Comparison of ENCODE assay signal across 8 cellular contexts in the genomic region with DNA sequence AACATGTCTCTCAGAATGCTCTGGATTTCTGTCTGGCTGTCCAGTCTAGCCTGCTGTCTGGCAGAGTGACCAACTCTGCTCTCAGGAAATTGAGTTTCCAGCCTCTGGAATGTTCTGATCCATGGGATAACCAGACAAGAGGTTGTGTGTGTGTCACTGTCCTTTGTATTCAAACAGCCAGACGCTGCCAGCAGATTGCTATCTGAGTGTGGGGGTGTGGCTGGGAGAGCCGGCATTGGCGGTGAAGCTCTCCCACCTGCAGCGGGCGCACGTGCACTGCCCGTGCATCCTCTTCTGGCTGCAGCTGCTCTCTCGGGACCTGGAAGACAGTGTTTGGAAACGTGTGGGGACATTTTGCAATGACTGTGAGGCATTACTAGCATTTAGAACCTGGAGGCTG. TPM values are rescaled to one million over a fixed set of nuclear protein-coding genes. Genes with fewer than 3 reads are reported as not detected.
DNase-seq lines count a peak whose midpoint lies in the region; ATAC-seq and TF ChIP-seq lines count a peak whose summit lies in the region.

No MANE protein-coding gene starts in this region.

- no peak overlapping the region for H2BK15ac ChIP-seq in mesendoderm (replicated peaks; ENCODE audit: low read depth)

- H2AFZ ChIP-seq in HCT116 (ENCODE audit: low read depth, low read length, poor library complexity, severe bottlenecking), result peak overlapping the region; percentile 67

- peak overlapping the region in 1 of 9 donors; percentile 56 for H3K27ac Mint-ChIP-seq in naive thymus-derived CD4-positive, alpha-beta T cell

- TF ChIP-seq RAD21 in HCT116 (IDR thresholded peaks at IDR 0.05; ENCODE audit: low read depth), result peak; percentile 73

- H3K4ac ChIP-seq in mesendoderm (ENCODE audit: low read depth, low read length), result no peak overlapping the region

- H3K79me1 ChIP-seq in mesendoderm (ENCODE audit: low read length), result no peaks in the 10 kb centered on the region

- H2BK120ac ChIP-seq in mesendoderm (ENCODE audit: low read depth, low read length), result no peak overlapping the region

- CTCF ChIA-PET in HCT116 (lab: Charles Lee), result interaction anchor here (1.0 to 2.5 kb wide), 4 partner anchors 10 to 52 kb away, joined by 5 to 14 read pairs (median 7); no protein-coding TSS in a partner anchor
- CTCF ChIA-PET in naive thymus-derived CD4-positive, alpha-beta T cell (lab: Charles Lee), result no interaction called here

- no peaks in the 10 kb centered on the region for H3K36me3 Mint-ChIP-seq in naive thymus-derived CD4-positive, alpha-beta T cell

- H3K4me1 ChIP-seq in BE2C, result peaks cover 25% of the 10 kb centered on the region
- peaks cover 36 to 60% of the 10 kb centered on the region in 2 experiments for H3K4me1 ChIP-seq in HCT116 (ENCODE audit: control insufficient read depth in 1 of 2, insufficient read depth in 2 of 2, low read length in 2 of 2)
- peaks cover 3% of the 10 kb centered on the region for H3K4me1 ChIP-seq in mesendoderm (ENCODE audit: control insufficient read depth, low read depth, low read length)
- H3K4me1 ChIP-seq in naive thymus-derived CD4-positive, alpha-beta T cell (ENCODE audit: control insufficient read depth in 2 of 2, insufficient read depth in 2 of 2, low read length in 2 of 2), result no peaks in the 10 kb centered on the region

- H3K9me3 Mint-ChIP-seq in naive thymus-derived CD4-positive, alpha-beta T cell, result no peaks in the 10 kb centered on the region

- H3K9ac ChIP-seq in HCT116 (ENCODE audit: low read length) (no peak overlapping the region), mesendoderm (ENCODE audit: low read length) (no peak overlapping the region)

- H2BK5ac ChIP-seq in mesendoderm (ENCODE audit: low read length), result peak overlapping the region; percentile 25

- no peak overlapping the region for H3K23ac ChIP-seq in mesendoderm (ENCODE audit: low read length)

- H3K9me2 ChIP-seq in HCT116 (ENCODE audit: insufficient read depth), result no peaks in the 10 kb centered on the region

- peak overlapping the region; percentile 47 for H3K18ac ChIP-seq in mesendoderm (ENCODE audit: low read length)

- RAD21 ChIA-PET in HCT116 (lab: Charles Lee; ENCODE audit: low non-redundant PET in 1 of 2, low total read pairs in 2 of 2, uncharacterized antibody in 2 of 2, unreplicated experiment in 2 of 2), result interaction anchor here in 1 of 2 experiments (1.8 kb wide), 1 partner anchor 52 kb away, joined by 3 read pairs; no protein-coding TSS in a partner anchor

- H3K4me3 Mint-ChIP-seq in naive thymus-derived CD4-positive, alpha-beta T cell, result no peak overlapping the region

- H3K36me3 ChIP-seq in BE2C (no peaks in the 10 kb centered on the region), HCT116 (ENCODE audit: control insufficient read depth in 1 of 2, insufficient read depth in 2 of 2, low read length in 2 of 2) (no peaks in the 10 kb centered on the region), mesendoderm (ENCODE audit: control insufficient read depth, insufficient read depth, low read length) (no peaks in the 10 kb centered on the region)
- no peaks in the 10 kb centered on the region for H3K36me3 ChIP-seq in naive thymus-derived CD4-positive, alpha-beta T cell (ENCODE audit: control insufficient read depth in 2 of 3, insufficient read depth in 3 of 3, low read length in 3 of 3)

- POLR2A ChIA-PET in HCT116 (lab: Charles Lee), result no interaction called here
- POLR2A ChIA-PET in naive thymus-derived CD4-positive, alpha-beta T cell (lab: Charles Lee), result no interaction called here

- DNase-seq in BE2C (peak; percentile 94), HCT116 (ENCODE audit: low read depth, low spot score) (peak; percentile 39), NCI-H69 (lab: John Stamatoyannopoulos, UW) (peak; percentile 95), ecto neural progenitor cell (ENCODE audit: low spot score) (peak; percentile 82), mesendoderm (peak; percentile 98)
- no peak for DNase-seq in naive thymus-derived CD4-positive, alpha-beta T cell

- TF ChIP-seq CTCF in BE2C (IDR thresholded peaks at IDR 0.05; ENCODE audit: low read depth, low read length) (peak; percentile 61), HCT116 (IDR thresholded peaks at IDR 0.05 in 2 of 3, conservative IDR thresholded peaks at IDR 0.05 in 1 of 3; ENCODE audit: borderline replicate concordance in 1 of 3, insufficient read depth in 1 of 3, low read depth in 2 of 3, low read length in 2 of 3) (peak in 2 of 3 experiments; percentile 12 to 51; a peak in 4 of 6 replicates)

- H3K27me3 ChIP-seq in BE2C, result no peaks in the 10 kb centered on the region
- H3K27me3 ChIP-seq in HCT116 (ENCODE audit: insufficient read depth, low read length), result no peaks in the 10 kb centered on the region
- H3K27me3 ChIP-seq in mesendoderm (ENCODE audit: insufficient read depth, low read length, poor library complexity), result no peaks in the 10 kb centered on the region
- H3K27me3 ChIP-seq in naive thymus-derived CD4-positive, alpha-beta T cell (ENCODE audit: control insufficient read depth in 2 of 2, insufficient read depth in 2 of 2, low read length in 2 of 2), result peaks cover 0 to 3% of the 10 kb centered on the region in 2 donors

- peaks cover 0 to 5% (median 0%) of the 10 kb centered on the region in 7 donors for H3K4me1 Mint-ChIP-seq in naive thymus-derived CD4-positive, alpha-beta T cell

- no peaks in the 10 kb centered on the region for H3K9me3 ChIP-seq in BE2C
- no peaks in the 10 kb centered on the region for H3K9me3 ChIP-seq in HCT116 (ENCODE audit: control insufficient read depth in 1 of 2, insufficient read depth in 1 of 2, low read depth in 1 of 2, low read length in 2 of 2)
- H3K9me3 ChIP-seq in naive thymus-derived CD4-positive, alpha-beta T cell (ENCODE audit: control insufficient read depth in 2 of 3, low read length in 3 of 3), result no peaks in the 10 kb centered on the region

- H3K79me2 ChIP-seq in HCT116 (ENCODE audit: insufficient read depth, low read length), result no peaks in the 10 kb centered on the region
- no peaks in the 10 kb centered on the region for H3K79me2 ChIP-seq in mesendoderm (ENCODE audit: control insufficient read depth, insufficient read depth, low read length)

- intact Hi-C loops in HCT116 (cut with micrococcal nuclease), result loop anchor here (1.0 to 5.0 kb wide), 2 partner anchors 42 to 55 kb away; no protein-coding TSS in a partner anchor
- intact Hi-C loops in naive thymus-derived CD4-positive, alpha-beta T cell (cut with micrococcal nuclease), result no loop called here

- H3K4me2 ChIP-seq in HCT116 (ENCODE audit: low read length) (peak overlapping the region; percentile 85), mesendoderm (ENCODE audit: low read length) (no peak overlapping the region)

- H4K20me1 ChIP-seq in HCT116 (ENCODE audit: insufficient read depth), result no peaks in the 10 kb centered on the region

- ATAC-seq in HCT116 (peak; percentile 74), HG03521 (IDR thresholded peaks at IDR 0.05; ENCODE audit: unreplicated experiment) (no peak), HG02623 (IDR thresholded peaks at IDR 0.05; ENCODE audit: unreplicated experiment) (no peak)
- ATAC-seq in naive thymus-derived CD4-positive, alpha-beta T cell, result no peak

- no TSS peak for BruUV-seq in HCT116 (replicated peaks; lab: Mats Ljungman, UMichigan)

- H3K27ac ChIP-seq in HCT116 (ENCODE audit: low read depth, low read length) (no peak overlapping the region), mesendoderm (ENCODE audit: low read depth, low read length) (no peak overlapping the region)
- no peak overlapping the region for H3K27ac ChIP-seq in naive thymus-derived CD4-positive, alpha-beta T cell (ENCODE audit: low read depth, low read length)

- WGBS in mesendoderm (ENCODE audit: extremely low coverage, insufficient coverage, low lambda C conversion rate), result no CpG with 5 or more reads among the region's 9 CpGs

- TF ChIP-seq POLR2A in HCT116 (IDR thresholded peaks at IDR 0.05; ENCODE audit: borderline replicate concordance, extremely low read depth, insufficient read depth, insufficient read length), result no peak

- peaks cover 11 to 30% (median 20%) of the 10 kb centered on the region in 5 donors for H3K27me3 Mint-ChIP-seq in naive thymus-derived CD4-positive, alpha-beta T cell

- H3K56ac ChIP-seq in mesendoderm (ENCODE audit: low read length), result peak overlapping the region; percentile 1

- H2AK5ac ChIP-seq in mesendoderm (ENCODE audit: low read length), result no peak overlapping the region

- no peak overlapping the region for H3K4me3 ChIP-seq in BE2C (ENCODE audit: low read depth, low read length)
- H3K4me3 ChIP-seq in HCT116 (replicated peaks in 1 of 2; ENCODE audit: low read depth in 1 of 2, low read length in 2 of 2), result no peak overlapping the region
- no peak overlapping the region for H3K4me3 ChIP-seq in mesendoderm (ENCODE audit: low read length)
- no peak overlapping the region for H3K4me3 ChIP-seq in naive thymus-derived CD4-positive, alpha-beta T cell (ENCODE audit: low read length)

- no peak overlapping the region for H4K5ac ChIP-seq in mesendoderm (ENCODE audit: low read length)

- no peak overlapping the region for H4K8ac ChIP-seq in mesendoderm (ENCODE audit: low read depth, low read length)

TF ChIP-seq in HCT116, 20 proteins besides CTCF, POLR2A, EP300 and RAD21 (continues in another document):
- no peak for TF ChIP-seq SRF (IDR thresholded peaks at IDR 0.05; ENCODE audit: low read depth)
- TF ChIP-seq CBX3 (IDR thresholded peaks at IDR 0.05; ENCODE audit: low read depth), result peak; percentile 56; the same call in 1 of the 2 replicates
- no peak for TF ChIP-seq POLR2AphosphoS5 (IDR thresholded peaks at IDR 0.05; ENCODE audit: low read depth, low read length)
- TF ChIP-seq EGR1 (IDR thresholded peaks at IDR 0.05; ENCODE audit: low read depth), result peak; percentile 69; the same call in 1 of the 2 replicates
- no peak for TF ChIP-seq JUND (IDR thresholded peaks at IDR 0.05)
- peak; percentile 48 for TF ChIP-seq TCF7L2 (IDR thresholded peaks at IDR 0.05; ENCODE audit: borderline replicate concordance, extremely low read depth, insufficient read depth, insufficient read length)
- TF ChIP-seq, protein P1, sequence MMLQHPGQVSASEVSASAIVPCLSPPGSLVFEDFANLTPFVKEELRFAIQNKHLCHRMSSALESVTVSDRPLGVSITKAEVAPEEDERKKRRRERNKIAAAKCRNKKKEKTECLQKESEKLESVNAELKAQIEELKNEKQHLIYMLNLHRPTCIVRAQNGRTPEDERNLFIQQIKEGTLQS (IDR thresholded peaks at IDR 0.05), result no peak

RNA-seq across cellular contexts. Expression of a gene that starts 26.1 kb away (rescaled TPM):
- polyA plus RNA-seq in BE2C (2012; ENCODE audit: insufficient read depth, insufficient read length, low read depth), result 0.93 TPM
- 0.07 TPM for total RNA-seq in HCT116 (2021; ENCODE audit: unreplicated experiment)
- 0.01 and 0.07 TPM in 2 replicates for polyA plus RNA-seq in HCT116 (2012)
- 0.58 TPM for polyA plus RNA-seq in mesendoderm (2013, experiment 1 of 2)
- 0.49 TPM for polyA plus RNA-seq in mesendoderm (2013, experiment 2 of 2)
- not detected for total RNA-seq in naive thymus-derived CD4-positive, alpha-beta T cell
- not detected for polyA plus RNA-seq in naive thymus-derived CD4-positive, alpha-beta T cell

Comparison
In these comparisons a context has a peak if more than half of its experiments do, and no peak if none do; other contexts are left out.
1. DNase-seq: peak in BE2C (single experiment), HCT116 (single experiment), NCI-H69 (single experiment), ecto neural progenitor cell (single experiment) and mesendoderm (single experiment); none in naive thymus-derived CD4-positive, alpha-beta T cell (0 of 9).